ENCODE assay signal across 11 cellular contexts in the genomic region with DNA sequence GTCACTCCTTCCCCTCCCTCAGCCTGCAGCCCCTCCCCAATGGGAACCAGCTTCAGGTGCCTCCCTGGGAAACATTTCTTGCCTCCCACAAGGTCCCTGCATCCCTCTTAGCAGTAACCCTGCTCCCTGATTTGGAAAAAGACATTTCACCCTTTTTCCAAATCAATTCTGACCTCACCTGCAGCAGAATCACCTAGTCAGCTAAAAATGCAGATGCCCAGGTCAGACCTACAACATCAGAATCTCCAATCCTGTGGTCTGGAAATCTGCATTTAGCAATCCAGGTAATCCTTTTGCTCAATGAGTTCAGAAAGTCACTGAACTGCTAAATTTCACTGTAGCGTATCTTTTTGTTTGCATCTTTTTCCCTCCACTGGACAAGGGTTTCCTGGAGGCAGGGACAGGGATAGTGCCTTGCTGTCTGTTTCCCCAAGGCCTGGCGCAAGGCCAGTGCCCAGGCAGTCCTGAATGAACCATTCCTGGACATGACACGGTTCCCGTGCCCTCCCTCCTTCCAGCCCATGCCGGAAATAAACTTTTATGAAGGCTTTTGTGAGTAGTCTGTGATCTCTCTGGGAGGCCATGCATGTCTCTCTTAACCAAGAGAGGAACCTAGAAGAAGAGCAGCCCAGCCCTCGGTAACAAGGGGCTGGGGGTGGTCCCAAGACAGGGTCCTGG. TPM values are rescaled to one million over a fixed set of nuclear protein-coding genes. Genes with fewer than 3 reads are reported as not detected.
DNase-seq lines count a peak whose midpoint lies in the region; ATAC-seq lines count a peak whose summit lies in the region.
"Had no signal": no experiment of that assay in that cellular context is flagged by ENCODE, and none has a peak within 500 bp of the region (broad histone marks: within the 10 kb centered on the region; RNA-seq: fewer than 3 reads in every experiment).

No MANE protein-coding gene starts in this region.

- no peak overlapping the region for H3K9ac ChIP-seq in neuronal stem cell (ENCODE audit: low read depth, low read length, poor library complexity)

- H3K14ac ChIP-seq in neuronal stem cell (ENCODE audit: low read length), result no peak overlapping the region

- no peaks in the 10 kb centered on the region for H3K27me3 ChIP-seq in neuronal stem cell (ENCODE audit: control insufficient read depth in 3 of 3, insufficient read depth in 3 of 3, low read depth in 1 of 3, low read length in 3 of 3)
- H3K27me3 ChIP-seq: brain microvascular endothelial cell had no signal

- H3K27ac ChIP-seq in neuronal stem cell (replicated peaks; ENCODE audit: low read length), result no peak overlapping the region
- H3K27ac ChIP-seq: brain microvascular endothelial cell had no signal

- H3K27ac Mint-ChIP-seq in stimulated activated naive CD8-positive, alpha-beta T cell treated with anti-CD3 and anti-CD28 coated beads, Interleukin-15, amount 100 ng/mL, for 72 hours, result no peak overlapping the region

- H2AK5ac ChIP-seq in neuronal stem cell (ENCODE audit: low read depth, low read length), result no peak overlapping the region

- no peaks in the 10 kb centered on the region for H3K79me1 ChIP-seq in neuronal stem cell (ENCODE audit: low read depth, low read length)

- DNase-seq in DMS153 (lab: John Stamatoyannopoulos, UW) (peak; percentile 52), RPMI8226 (peak; percentile 31), fibroblast of gingiva (ENCODE audit: low read depth) (peak; percentile 65), neuronal stem cell (ENCODE audit: low spot score) (no peak), COR-L47 (lab: John Stamatoyannopoulos, UW) (no peak), NCI-H1417 treated with DMSO at 0.1 percent for 48 hours (lab: John Stamatoyannopoulos, UW) (no peak)
- no peak for DNase-seq in stimulated activated naive CD8-positive, alpha-beta T cell treated with anti-CD3 and anti-CD28 coated beads, Interleukin-15, amount 100 ng/mL, for 72 hours
- DNase-seq: activated CD4-positive, alpha-beta T cell treated with anti-CD3 and anti-CD28 coated beads, Interleukin-2, amount 50 U/mL, for 1 hour; brain microvascular endothelial cell; NCI-H748 treated with DMSO at 0.1 percent for 48 hours had no signal

- peaks cover 0 to 13% of the 10 kb centered on the region in 2 donors for H3K9me3 Mint-ChIP-seq in stimulated activated naive CD8-positive, alpha-beta T cell treated with anti-CD3 and anti-CD28 coated beads, Interleukin-15, amount 100 ng/mL, for 72 hours

- no peak overlapping the region for H3K23ac ChIP-seq in neuronal stem cell (ENCODE audit: low read depth, low read length, poor library complexity)

- ATAC-seq in stimulated activated naive CD8-positive, alpha-beta T cell treated with anti-CD3 and anti-CD28 coated beads, Interleukin-15, amount 100 ng/mL, for 72 hours, result no peak
- no peak for ATAC-seq in HG03095 (IDR thresholded peaks at IDR 0.05; ENCODE audit: unreplicated experiment)

- peaks cover 5% of the 10 kb centered on the region for H3K4me1 Mint-ChIP-seq in stimulated activated naive CD8-positive, alpha-beta T cell treated with anti-CD3 and anti-CD28 coated beads, Interleukin-15, amount 100 ng/mL, for 72 hours

- no peak overlapping the region for H2BK5ac ChIP-seq in neuronal stem cell (ENCODE audit: low read length)

- H3K27me3 Mint-ChIP-seq in stimulated activated naive CD8-positive, alpha-beta T cell treated with anti-CD3 and anti-CD28 coated beads, Interleukin-15, amount 100 ng/mL, for 72 hours, result peaks cover 33% of the 10 kb centered on the region

- no peak overlapping the region for H2BK12ac ChIP-seq in neuronal stem cell (ENCODE audit: low read length)

- no peak overlapping the region for H4K91ac ChIP-seq in neuronal stem cell (ENCODE audit: low read depth, low read length, poor library complexity)

- H3K4me3 Mint-ChIP-seq in stimulated activated naive CD8-positive, alpha-beta T cell treated with anti-CD3 and anti-CD28 coated beads, Interleukin-15, amount 100 ng/mL, for 72 hours, result no peak overlapping the region

- H3K4me2 ChIP-seq in neuronal stem cell (ENCODE audit: insufficient read depth, low read length, poor library complexity, severe bottlenecking), result no peak overlapping the region

- H3K4ac ChIP-seq in neuronal stem cell (ENCODE audit: low read length), result no peak overlapping the region

- H3K4me3 ChIP-seq in neuronal stem cell (ENCODE audit: low read length in 2 of 2), result no peak overlapping the region

- peaks cover 25 to 38% of the 10 kb centered on the region in 2 donors for H3K4me1 ChIP-seq in neuronal stem cell (ENCODE audit: control insufficient read depth in 2 of 2, insufficient read depth in 1 of 2, low read depth in 1 of 2, low read length in 2 of 2)

- peak overlapping the region; percentile 11 for H3K18ac ChIP-seq in neuronal stem cell (ENCODE audit: low read length)

- H2AFZ ChIP-seq in neuronal stem cell (ENCODE audit: low read length), result peak overlapping the region; percentile 84

- H2BK120ac ChIP-seq in neuronal stem cell (ENCODE audit: low read depth, low read length), result no peak overlapping the region

- no CpG with 5 or more reads among the region's 6 CpGs for WGBS in neuronal stem cell (ENCODE audit: extremely low coverage in 2 of 2, insufficient read length in 2 of 2, insufficient replicate concordance in 1 of 2), 2 donors

- H3K9me3 ChIP-seq in neuronal stem cell (replicated peaks in 1 of 2; ENCODE audit: control insufficient read depth in 2 of 2, insufficient read depth in 1 of 2, low read depth in 1 of 2, low read length in 2 of 2), result no peaks in the 10 kb centered on the region

- peak overlapping the region; percentile 30 for H2BK15ac ChIP-seq in neuronal stem cell (ENCODE audit: low read length)

- no peaks in the 10 kb centered on the region for H3K36me3 ChIP-seq in neuronal stem cell (replicated peaks in 1 of 2; ENCODE audit: control insufficient read depth in 2 of 2, insufficient read depth in 2 of 2, low read length in 2 of 2)

- H4K8ac ChIP-seq in neuronal stem cell (ENCODE audit: low read depth, low read length), result no peak overlapping the region

RNA-seq across cellular contexts. Expression of a gene that starts 44.0 kb away (rescaled TPM):
- 4.7 TPM for polyA plus RNA-seq in neuronal stem cell (2013, experiment 1 of 2)
- polyA plus RNA-seq in neuronal stem cell (2013, experiment 2 of 2), result 5.0 TPM

Comparison
In these comparisons a context has a peak if more than half of its experiments do, and no peak if none do; other contexts are left out.
1. DNase-seq: peak in DMS153 (single experiment), RPMI8226 (single experiment) and fibroblast of gingiva (single experiment); none in neuronal stem cell (single experiment), COR-L47 (single experiment), stimulated activated naive CD8-positive, alpha-beta T cell treated with anti-CD3 and anti-CD28 coated beads, Interleukin-15, amount 100 ng/mL, for 72 hours (0 of 2) and NCI-H1417 treated with DMSO at 0.1 percent for 48 hours (single experiment).